14 cellular contexts compared by ENCODE assay signal in the genomic region with DNA sequence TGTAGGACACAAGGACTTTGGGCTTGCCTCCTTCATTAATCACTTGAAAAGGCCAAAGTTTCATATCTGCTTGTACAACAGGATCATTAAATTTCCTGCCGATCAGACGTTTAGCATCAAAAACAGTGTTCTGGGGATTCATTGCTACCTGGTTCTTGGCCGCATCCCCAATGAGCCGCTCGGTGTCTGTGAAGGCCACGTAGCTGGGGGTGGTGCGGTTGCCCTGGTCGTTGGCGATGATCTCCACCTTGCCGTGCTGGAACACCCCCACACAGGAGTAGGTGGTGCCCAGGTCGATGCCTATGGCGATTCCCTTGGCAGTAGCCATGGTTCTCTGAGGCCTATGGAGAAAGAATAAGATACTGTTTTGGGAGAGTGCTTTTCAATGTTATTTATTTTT.
"Had no signal": no experiment of that assay in that cellular context is flagged by ENCODE, and none has a peak within 500 bp of the region (broad histone marks: within the 10 kb centered on the region; RNA-seq: fewer than 3 reads in every experiment).

No MANE protein-coding gene starts in this region.

- H3K4me3 ChIP-seq: adrenal gland, breast epithelium, pancreas, right lobe of liver, smooth muscle cell, stomach had no signal

- H3K9me3 Mint-ChIP-seq: type B pancreatic cell had no signal

- H3K4me2 ChIP-seq: smooth muscle cell had no signal

- H3K27ac ChIP-seq: adrenal gland, breast epithelium, pancreas, right lobe of liver had no signal

- ATAC-seq: pancreas, right lobe of liver had no signal

- H3K36me3 ChIP-seq: adrenal gland, breast epithelium, pancreas, right lobe of liver, stomach had no signal

- H3K27ac Mint-ChIP-seq: type B pancreatic cell had no signal

- H3K9me3 ChIP-seq: adrenal gland, breast epithelium, pancreas, right lobe of liver, stomach had no signal

- DNase-seq: activated CD4-positive, alpha-beta T cell treated with anti-CD3 and anti-CD28 coated beads for 4 hours; activated naive CD4-positive, alpha-beta T cell treated with anti-CD3 and anti-CD28 coated beads, Interleukin-2, amount 50 U/mL, for 16 hours; effector CD4-positive, alpha-beta T cell; mammary epithelial cell; midbrain; right lobe of liver; stimulated activated CD4-positive, alpha-beta T cell treated with anti-CD3 and anti-CD28 coated beads, Interleukin-4, amount 100 ng/mL, for 1 hour; stomach; SW 1271 had no signal

- H3K27me3 Mint-ChIP-seq: type B pancreatic cell had no signal

- H3K36me3 Mint-ChIP-seq: type B pancreatic cell had no signal

- H3K27me3 ChIP-seq: adrenal gland, breast epithelium, pancreas, right lobe of liver, stomach had no signal

- H3K4me3 Mint-ChIP-seq: type B pancreatic cell had no signal
